ENCODE assay signal across 1 cellular context in the genomic region with DNA sequence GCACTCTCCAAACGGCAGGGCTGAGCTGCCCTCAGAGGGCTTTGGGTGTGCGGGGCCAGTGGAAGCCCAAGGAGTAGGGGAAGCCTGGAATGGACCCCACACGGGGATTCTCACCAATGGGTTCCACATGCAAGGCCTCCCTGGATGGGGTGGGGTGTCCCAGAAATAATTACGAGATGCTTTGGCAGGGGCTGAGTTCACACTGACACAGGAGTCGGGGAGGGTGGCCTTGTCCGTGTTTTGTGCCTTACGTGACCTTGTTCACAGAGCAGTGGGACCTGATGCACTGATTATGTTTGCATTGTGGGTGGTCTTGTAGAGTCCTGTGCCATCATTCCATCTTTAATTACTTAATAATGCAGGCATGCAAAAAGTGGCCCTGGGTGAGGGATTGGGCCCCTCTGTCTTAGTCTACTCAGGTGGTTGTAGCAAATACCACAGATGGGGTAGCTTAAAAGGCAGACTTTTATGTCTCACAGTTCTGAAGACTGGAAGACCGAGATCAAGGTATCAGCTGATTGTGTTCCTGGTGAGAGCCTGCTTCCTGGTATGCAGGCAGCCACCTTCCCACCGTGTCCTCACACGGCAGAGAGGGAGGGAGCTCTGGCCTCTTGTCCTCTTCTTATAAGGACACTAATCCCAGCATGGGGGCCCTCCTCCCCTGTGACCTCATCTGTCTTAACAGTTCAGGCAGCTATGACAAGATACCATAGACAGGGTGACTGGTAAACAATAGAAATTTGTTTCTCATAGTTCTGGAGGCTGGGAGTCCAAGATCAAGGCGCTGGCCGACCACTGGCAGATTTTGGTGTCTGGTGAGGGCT.
A peak's percentile ranks its signal among the peaks of the same experiment; 100 is the strongest.
TF ChIP-seq lines count a peak whose summit lies in the region.

No MANE protein-coding gene starts in this region.

TF ChIP-seq in H1, 55 proteins besides CTCF, POLR2A, EP300 and RAD21:
- peak; percentile 57; the same call in 1 of the 2 replicates for TF ChIP-seq POLR2AphosphoS5 (IDR thresholded peaks at IDR 0.05; ENCODE audit: low read depth, low read length)
- TF ChIP-seq, protein P1, sequence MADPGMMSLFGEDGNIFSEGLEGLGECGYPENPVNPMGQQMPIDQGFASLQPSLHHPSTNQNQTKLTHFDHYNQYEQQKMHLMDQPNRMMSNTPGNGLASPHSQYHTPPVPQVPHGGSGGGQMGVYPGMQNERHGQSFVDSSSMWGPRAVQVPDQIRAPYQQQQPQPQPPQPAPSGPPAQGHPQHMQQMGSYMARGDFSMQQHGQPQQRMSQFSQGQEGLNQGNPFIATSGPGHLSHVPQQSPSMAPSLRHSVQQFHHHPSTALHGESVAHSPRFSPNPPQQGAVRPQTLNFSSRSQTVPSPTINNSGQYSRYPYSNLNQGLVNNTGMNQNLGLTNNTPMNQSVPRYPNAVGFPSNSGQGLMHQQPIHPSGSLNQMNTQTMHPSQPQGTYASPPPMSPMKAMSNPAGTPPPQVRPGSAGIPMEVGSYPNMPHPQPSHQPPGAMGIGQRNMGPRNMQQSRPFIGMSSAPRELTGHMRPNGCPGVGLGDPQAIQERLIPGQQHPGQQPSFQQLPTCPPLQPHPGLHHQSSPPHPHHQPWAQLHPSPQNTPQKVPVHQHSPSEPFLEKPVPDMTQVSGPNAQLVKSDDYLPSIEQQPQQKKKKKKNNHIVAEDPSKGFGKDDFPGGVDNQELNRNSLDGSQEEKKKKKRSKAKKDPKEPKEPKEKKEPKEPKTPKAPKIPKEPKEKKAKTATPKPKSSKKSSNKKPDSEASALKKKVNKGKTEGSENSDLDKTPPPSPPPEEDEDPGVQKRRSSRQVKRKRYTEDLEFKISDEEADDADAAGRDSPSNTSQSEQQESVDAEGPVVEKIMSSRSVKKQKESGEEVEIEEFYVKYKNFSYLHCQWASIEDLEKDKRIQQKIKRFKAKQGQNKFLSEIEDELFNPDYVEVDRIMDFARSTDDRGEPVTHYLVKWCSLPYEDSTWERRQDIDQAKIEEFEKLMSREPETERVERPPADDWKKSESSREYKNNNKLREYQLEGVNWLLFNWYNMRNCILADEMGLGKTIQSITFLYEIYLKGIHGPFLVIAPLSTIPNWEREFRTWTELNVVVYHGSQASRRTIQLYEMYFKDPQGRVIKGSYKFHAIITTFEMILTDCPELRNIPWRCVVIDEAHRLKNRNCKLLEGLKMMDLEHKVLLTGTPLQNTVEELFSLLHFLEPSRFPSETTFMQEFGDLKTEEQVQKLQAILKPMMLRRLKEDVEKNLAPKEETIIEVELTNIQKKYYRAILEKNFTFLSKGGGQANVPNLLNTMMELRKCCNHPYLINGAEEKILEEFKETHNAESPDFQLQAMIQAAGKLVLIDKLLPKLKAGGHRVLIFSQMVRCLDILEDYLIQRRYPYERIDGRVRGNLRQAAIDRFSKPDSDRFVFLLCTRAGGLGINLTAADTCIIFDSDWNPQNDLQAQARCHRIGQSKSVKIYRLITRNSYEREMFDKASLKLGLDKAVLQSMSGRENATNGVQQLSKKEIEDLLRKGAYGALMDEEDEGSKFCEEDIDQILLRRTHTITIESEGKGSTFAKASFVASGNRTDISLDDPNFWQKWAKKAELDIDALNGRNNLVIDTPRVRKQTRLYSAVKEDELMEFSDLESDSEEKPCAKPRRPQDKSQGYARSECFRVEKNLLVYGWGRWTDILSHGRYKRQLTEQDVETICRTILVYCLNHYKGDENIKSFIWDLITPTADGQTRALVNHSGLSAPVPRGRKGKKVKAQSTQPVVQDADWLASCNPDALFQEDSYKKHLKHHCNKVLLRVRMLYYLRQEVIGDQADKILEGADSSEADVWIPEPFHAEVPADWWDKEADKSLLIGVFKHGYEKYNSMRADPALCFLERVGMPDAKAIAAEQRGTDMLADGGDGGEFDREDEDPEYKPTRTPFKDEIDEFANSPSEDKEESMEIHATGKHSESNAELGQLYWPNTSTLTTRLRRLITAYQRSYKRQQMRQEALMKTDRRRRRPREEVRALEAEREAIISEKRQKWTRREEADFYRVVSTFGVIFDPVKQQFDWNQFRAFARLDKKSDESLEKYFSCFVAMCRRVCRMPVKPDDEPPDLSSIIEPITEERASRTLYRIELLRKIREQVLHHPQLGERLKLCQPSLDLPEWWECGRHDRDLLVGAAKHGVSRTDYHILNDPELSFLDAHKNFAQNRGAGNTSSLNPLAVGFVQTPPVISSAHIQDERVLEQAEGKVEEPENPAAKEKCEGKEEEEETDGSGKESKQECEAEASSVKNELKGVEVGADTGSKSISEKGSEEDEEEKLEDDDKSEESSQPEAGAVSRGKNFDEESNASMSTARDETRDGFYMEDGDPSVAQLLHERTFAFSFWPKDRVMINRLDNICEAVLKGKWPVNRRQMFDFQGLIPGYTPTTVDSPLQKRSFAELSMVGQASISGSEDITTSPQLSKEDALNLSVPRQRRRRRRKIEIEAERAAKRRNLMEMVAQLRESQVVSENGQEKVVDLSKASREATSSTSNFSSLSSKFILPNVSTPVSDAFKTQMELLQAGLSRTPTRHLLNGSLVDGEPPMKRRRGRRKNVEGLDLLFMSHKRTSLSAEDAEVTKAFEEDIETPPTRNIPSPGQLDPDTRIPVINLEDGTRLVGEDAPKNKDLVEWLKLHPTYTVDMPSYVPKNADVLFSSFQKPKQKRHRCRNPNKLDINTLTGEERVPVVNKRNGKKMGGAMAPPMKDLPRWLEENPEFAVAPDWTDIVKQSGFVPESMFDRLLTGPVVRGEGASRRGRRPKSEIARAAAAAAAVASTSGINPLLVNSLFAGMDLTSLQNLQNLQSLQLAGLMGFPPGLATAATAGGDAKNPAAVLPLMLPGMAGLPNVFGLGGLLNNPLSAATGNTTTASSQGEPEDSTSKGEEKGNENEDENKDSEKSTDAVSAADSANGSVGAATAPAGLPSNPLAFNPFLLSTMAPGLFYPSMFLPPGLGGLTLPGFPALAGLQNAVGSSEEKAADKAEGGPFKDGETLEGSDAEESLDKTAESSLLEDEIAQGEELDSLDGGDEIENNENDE (IDR thresholded peaks at IDR 0.05; ENCODE audit: insufficient replicate concordance, low read length), result no peak
